8 cellular contexts compared by ENCODE assay signal in the genomic region with DNA sequence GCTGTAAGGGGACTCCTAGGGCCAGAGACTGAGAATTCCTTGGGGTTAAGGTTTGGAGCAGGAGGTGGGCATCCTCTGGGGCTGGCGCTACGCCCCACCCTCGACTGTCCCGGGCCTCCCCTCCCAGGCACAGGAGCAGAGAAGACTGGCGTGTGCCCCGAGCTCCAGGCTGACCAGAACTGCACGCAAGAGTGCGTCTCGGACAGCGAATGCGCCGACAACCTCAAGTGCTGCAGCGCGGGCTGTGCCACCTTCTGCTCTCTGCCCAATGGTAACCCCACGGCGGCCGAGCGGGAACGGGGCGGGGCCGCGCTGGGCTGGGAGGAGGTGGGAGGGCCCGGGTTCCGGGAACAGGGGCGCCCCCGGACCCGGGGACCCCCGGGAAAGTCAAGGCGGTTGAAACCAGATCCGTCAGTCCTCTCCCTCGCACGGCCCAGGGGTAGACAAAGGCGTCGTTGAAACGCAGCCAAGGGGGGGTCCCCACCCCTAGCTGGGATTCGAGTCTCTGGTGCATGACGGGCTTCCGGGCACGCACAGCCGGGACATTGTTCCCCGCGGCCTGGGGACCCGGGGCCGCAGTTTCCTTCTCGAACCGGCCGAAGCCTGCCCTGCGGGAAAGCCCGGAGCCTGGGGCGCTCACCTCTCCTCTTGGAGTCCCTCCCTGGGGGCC. TPM values are rescaled to one million over a fixed set of nuclear protein-coding genes. Genes with fewer than 3 reads are reported as not detected.
DNase-seq lines count a peak whose midpoint lies in the region; ATAC-seq and TF ChIP-seq lines count a peak whose summit lies in the region.

No MANE protein-coding gene starts in this region.

- H3K27ac ChIP-seq in VCaP (peak overlapping the region; percentile 77), neural cell (ENCODE audit: low read length) (no peak overlapping the region)

- DNase-seq in T-helper 2 cell treated with Interferon-gamma antibody and Interleukin-4, amounts not matched to agents 5 μg/mL and 100 μg/mL, for 36 hours (ENCODE audit: low spot score): no peak
- DNase-seq in T-helper 2 cell (no peak), foreskin fibroblast (peak in 1 of 2 donors; percentile 57), OCI-M1 (lab: John Stamatoyannopoulos, UW) (no peak), occipital lobe (lab: John Stamatoyannopoulos, UW) (no peak)

- no peak overlapping the region for H2AFZ ChIP-seq in neural cell (ENCODE audit: low read depth, low read length)

- no peak overlapping the region for H3K4me2 ChIP-seq in neural cell (ENCODE audit: low read length)

- peak overlapping the region; percentile 31 to 38 for H3K4me3 ChIP-seq in foreskin fibroblast (ENCODE audit: low read depth in 1 of 2, low read length in 2 of 2)
- peak overlapping the region; percentile 56 for H3K4me3 ChIP-seq in neural cell (ENCODE audit: low read length)

- no peaks in the 10 kb centered on the region for H3K36me3 Mint-ChIP-seq in T-helper 2 cell treated with Interferon-gamma antibody and Interleukin-4, amounts not matched to agents 5 μg/mL and 100 μg/mL, for 36 hours (ENCODE audit: low read depth)

- no peak for TF ChIP-seq EP300 in neural cell (conservative IDR thresholded peaks at IDR 0.05; ENCODE audit: poor library complexity, severe bottlenecking)

- H3K4me3 Mint-ChIP-seq in T-helper 2 cell treated with Interferon-gamma antibody and Interleukin-4, amounts not matched to agents 5 μg/mL and 100 μg/mL, for 36 hours: peak overlapping the region; percentile 19

- no peaks in the 10 kb centered on the region for H3K9me2 ChIP-seq in neural cell (ENCODE audit: insufficient read depth, low read length)

- no peaks in the 10 kb centered on the region for H3K79me2 ChIP-seq in neural cell (replicated peaks; ENCODE audit: insufficient read depth, low read length)

- no peaks in the 10 kb centered on the region for H3K9me3 Mint-ChIP-seq in T-helper 2 cell treated with Interferon-gamma antibody and Interleukin-4, amounts not matched to agents 5 μg/mL and 100 μg/mL, for 36 hours

- H3K36me3 ChIP-seq in neural cell (ENCODE audit: insufficient read depth, low read length): no peaks in the 10 kb centered on the region

- peak overlapping the region; percentile 29 for H3K9ac ChIP-seq in neural cell (ENCODE audit: low read length)

- no peaks in the 10 kb centered on the region for H3K4me1 Mint-ChIP-seq in T-helper 2 cell treated with Interferon-gamma antibody and Interleukin-4, amounts not matched to agents 5 μg/mL and 100 μg/mL, for 36 hours (ENCODE audit: low read depth)

- H3K27me3 ChIP-seq in neural cell (ENCODE audit: insufficient read depth, low read depth, low read length): peaks cover 30% of the 10 kb centered on the region

- no peak overlapping the region for H3K27ac Mint-ChIP-seq in T-helper 2 cell treated with Interferon-gamma antibody and Interleukin-4, amounts not matched to agents 5 μg/mL and 100 μg/mL, for 36 hours

- no peak for TF ChIP-seq CTCF in VCaP (conservative IDR thresholded peaks at IDR 0.05)
- TF ChIP-seq CTCF in foreskin fibroblast (IDR thresholded peaks at IDR 0.05; ENCODE audit: low read depth, low read length): no peak
- no peak for TF ChIP-seq CTCF in neural cell (IDR thresholded peaks at IDR 0.05; ENCODE audit: poor library complexity, severe bottlenecking)

- H3K27me3 Mint-ChIP-seq in T-helper 2 cell treated with Interferon-gamma antibody and Interleukin-4, amounts not matched to agents 5 μg/mL and 100 μg/mL, for 36 hours (ENCODE audit: low read depth): peaks cover 44% of the 10 kb centered on the region

- no peaks in the 10 kb centered on the region for H3F3A ChIP-seq in neural cell (ENCODE audit: insufficient read depth, low read length, poor library complexity, severe bottlenecking)

- H3K9me3 ChIP-seq in neural cell (ENCODE audit: low read length): no peaks in the 10 kb centered on the region

- peak; percentile 60 for ATAC-seq in HG03108 (IDR thresholded peaks at IDR 0.05; ENCODE audit: unreplicated experiment)

- no peaks in the 10 kb centered on the region for H4K20me1 ChIP-seq in neural cell (ENCODE audit: insufficient read depth)

- TF ChIP-seq RAD21 in neural cell (conservative IDR thresholded peaks at IDR 0.05): no peak

TF ChIP-seq in neural cell, 6 proteins besides CTCF, POLR2A, EP300 and RAD21:
- TF ChIP-seq MXI1 (conservative IDR thresholded peaks at IDR 0.05; ENCODE audit: poor library complexity, severe bottlenecking) (no peak), SMC3 (conservative IDR thresholded peaks at IDR 0.05; ENCODE audit: poor library complexity) (no peak), TAF1 (IDR thresholded peaks at IDR 0.05; ENCODE audit: low read depth) (no peak), EZH2 (IDR thresholded peaks at IDR 0.05; ENCODE audit: borderline replicate concordance, insufficient read depth, low read length, poor library complexity, severe bottlenecking) (no peak), POLR2AphosphoS5 (IDR thresholded peaks at IDR 0.05) (no peak)
- TF ChIP-seq, protein P1, sequence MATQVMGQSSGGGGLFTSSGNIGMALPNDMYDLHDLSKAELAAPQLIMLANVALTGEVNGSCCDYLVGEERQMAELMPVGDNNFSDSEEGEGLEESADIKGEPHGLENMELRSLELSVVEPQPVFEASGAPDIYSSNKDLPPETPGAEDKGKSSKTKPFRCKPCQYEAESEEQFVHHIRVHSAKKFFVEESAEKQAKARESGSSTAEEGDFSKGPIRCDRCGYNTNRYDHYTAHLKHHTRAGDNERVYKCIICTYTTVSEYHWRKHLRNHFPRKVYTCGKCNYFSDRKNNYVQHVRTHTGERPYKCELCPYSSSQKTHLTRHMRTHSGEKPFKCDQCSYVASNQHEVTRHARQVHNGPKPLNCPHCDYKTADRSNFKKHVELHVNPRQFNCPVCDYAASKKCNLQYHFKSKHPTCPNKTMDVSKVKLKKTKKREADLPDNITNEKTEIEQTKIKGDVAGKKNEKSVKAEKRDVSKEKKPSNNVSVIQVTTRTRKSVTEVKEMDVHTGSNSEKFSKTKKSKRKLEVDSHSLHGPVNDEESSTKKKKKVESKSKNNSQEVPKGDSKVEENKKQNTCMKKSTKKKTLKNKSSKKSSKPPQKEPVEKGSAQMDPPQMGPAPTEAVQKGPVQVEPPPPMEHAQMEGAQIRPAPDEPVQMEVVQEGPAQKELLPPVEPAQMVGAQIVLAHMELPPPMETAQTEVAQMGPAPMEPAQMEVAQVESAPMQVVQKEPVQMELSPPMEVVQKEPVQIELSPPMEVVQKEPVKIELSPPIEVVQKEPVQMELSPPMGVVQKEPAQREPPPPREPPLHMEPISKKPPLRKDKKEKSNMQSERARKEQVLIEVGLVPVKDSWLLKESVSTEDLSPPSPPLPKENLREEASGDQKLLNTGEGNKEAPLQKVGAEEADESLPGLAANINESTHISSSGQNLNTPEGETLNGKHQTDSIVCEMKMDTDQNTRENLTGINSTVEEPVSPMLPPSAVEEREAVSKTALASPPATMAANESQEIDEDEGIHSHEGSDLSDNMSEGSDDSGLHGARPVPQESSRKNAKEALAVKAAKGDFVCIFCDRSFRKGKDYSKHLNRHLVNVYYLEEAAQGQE (IDR thresholded peaks at IDR 0.05; ENCODE audit: borderline replicate concordance): no peak

RNA-seq across cellular contexts. Expression of gene WFDC2, which starts 0.8 kb away (rescaled TPM):
- polyA plus RNA-seq in neural cell: not detected in 2 replicates
- polyA minus RNA-seq in neural cell: not detected in 2 replicates
- total RNA-seq in occipital lobe: 3.4 TPM

RNA-seq across cellular contexts. Expression of gene SPINT3, which starts 45.0 kb away (rescaled TPM):
- not detected in 2 replicates for polyA plus RNA-seq in neural cell
- not detected in 2 replicates for polyA minus RNA-seq in neural cell
- total RNA-seq in occipital lobe: not detected

RNA-seq across cellular contexts. Expression of gene PIGT, which starts 54.5 kb away (rescaled TPM):
- polyA plus RNA-seq in neural cell: 24.3 and 29.1 TPM in 2 replicates
- 31.2 and 32.3 TPM in 2 replicates for polyA minus RNA-seq in neural cell
- 12.0 TPM for total RNA-seq in occipital lobe
